ENCODE assay signal across 1 cellular context in genomic region chr10:128557149-128557548, GRCh38.
TF ChIP-seq lines count a peak whose summit lies in the region.

No MANE protein-coding gene starts in this region.

TF ChIP-seq in WTC11, 78 proteins besides CTCF, POLR2A, EP300 and RAD21 (continued from another document):
- TF ChIP-seq ARID4B (CRISPR knock-in tag; IDR thresholded peaks at IDR 0.05; ENCODE audit: borderline replicate concordance) (no peak), GABPB1 (CRISPR knock-in tag; IDR thresholded peaks at IDR 0.05) (no peak), AFF4 (CRISPR knock-in tag; IDR thresholded peaks at IDR 0.05; ENCODE audit: borderline replicate concordance) (no peak), ESRRA (CRISPR knock-in tag; IDR thresholded peaks at IDR 0.05; ENCODE audit: borderline replicate concordance) (no peak), ZNF281 (CRISPR knock-in tag; IDR thresholded peaks at IDR 0.05) (no peak)
- TF ChIP-seq, protein P1, sequence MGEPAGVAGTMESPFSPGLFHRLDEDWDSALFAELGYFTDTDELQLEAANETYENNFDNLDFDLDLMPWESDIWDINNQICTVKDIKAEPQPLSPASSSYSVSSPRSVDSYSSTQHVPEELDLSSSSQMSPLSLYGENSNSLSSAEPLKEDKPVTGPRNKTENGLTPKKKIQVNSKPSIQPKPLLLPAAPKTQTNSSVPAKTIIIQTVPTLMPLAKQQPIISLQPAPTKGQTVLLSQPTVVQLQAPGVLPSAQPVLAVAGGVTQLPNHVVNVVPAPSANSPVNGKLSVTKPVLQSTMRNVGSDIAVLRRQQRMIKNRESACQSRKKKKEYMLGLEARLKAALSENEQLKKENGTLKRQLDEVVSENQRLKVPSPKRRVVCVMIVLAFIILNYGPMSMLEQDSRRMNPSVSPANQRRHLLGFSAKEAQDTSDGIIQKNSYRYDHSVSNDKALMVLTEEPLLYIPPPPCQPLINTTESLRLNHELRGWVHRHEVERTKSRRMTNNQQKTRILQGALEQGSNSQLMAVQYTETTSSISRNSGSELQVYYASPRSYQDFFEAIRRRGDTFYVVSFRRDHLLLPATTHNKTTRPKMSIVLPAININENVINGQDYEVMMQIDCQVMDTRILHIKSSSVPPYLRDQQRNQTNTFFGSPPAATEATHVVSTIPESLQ (CRISPR knock-in tag; IDR thresholded peaks at IDR 0.05): no peak
TF ChIP-seq in WTC11: peak in this region for 0.
